In the genomic region with DNA sequence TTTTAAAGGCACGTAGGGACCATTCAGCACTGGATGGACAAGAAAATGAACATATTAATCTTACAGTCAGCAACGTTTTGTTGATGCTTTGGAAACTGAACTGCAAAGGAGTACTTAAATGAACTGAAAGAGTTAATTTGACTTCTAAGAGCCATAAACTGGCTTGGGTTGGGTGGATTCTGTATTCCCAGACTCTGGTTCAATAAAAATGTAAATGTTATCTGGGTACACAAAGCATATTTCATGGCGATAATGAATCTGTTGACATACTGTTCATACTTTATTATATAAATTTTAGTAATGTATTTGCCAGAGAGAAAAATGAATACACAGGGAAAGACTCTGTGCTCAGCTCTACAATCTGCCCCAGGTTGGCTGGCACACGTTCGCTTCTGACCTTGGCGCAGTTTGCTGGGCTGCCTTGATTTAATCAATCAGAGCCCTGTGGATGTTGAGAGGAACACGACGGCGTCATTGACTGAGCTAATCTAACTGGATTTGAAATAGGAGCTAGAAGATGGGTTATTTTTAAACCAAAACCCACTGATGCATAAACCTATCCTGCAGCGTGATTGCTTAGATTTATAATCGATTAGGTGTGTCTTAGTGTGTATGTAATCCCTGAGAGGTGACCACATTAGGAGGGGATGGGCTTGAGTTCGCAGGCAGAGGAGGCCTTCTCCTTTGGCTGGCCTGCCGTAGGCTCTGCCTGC, we compare ENCODE assay signal across 1 cellular context.
TF ChIP-seq lines count a peak whose summit lies in the region.

No MANE protein-coding gene starts in this region.

TF ChIP-seq in GM23338, 12 proteins besides CTCF, POLR2A, EP300 and RAD21:
- TF ChIP-seq NANOG (IDR thresholded peaks at IDR 0.05; ENCODE audit: borderline replicate concordance), result no peak
- no peak for TF ChIP-seq EZH2phosphoT487 (IDR thresholded peaks at IDR 0.05; ENCODE audit: unreplicated experiment)
- no peak for TF ChIP-seq ETS1 (IDR thresholded peaks at IDR 0.05)
- TF ChIP-seq ZNF114 (CRISPR knock-in tag; IDR thresholded peaks at IDR 0.05), result no peak
- no peak for TF ChIP-seq JUNB (IDR thresholded peaks at IDR 0.05; ENCODE audit: unreplicated experiment)
- no peak for TF ChIP-seq CREB1 (CRISPR knock-in tag; IDR thresholded peaks at IDR 0.05; ENCODE audit: low read depth)
